Comparison of ENCODE assay signal across 1 cellular context in the genomic region with DNA sequence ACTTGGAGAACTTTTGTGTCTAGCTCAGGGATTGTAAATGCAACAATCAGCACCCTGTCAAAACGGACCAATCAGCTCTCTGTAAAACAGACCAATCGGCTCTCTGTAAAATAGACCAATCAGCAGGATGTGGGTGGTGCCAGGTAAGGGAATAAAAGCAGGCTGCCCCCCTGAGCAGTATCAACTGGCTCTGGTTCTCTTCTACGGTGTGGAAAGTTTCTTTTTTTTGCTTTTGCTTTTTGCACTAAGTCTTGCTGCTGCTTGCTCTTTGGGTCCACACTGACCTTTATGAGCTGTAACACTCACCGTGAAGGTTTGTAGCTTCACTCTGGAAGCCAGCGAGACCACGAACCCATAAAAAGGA. TPM values are rescaled to one million over a fixed set of nuclear protein-coding genes. Genes with fewer than 3 reads are reported as not detected.
"Had no signal": no experiment of that assay in that cellular context is flagged by ENCODE, and none has a peak within 500 bp of the region (broad histone marks: within the 10 kb centered on the region; RNA-seq: fewer than 3 reads in every experiment).

No MANE protein-coding gene starts in this region.

RNA-seq across cellular contexts. Expression of a gene that starts 46.0 kb away (rescaled TPM):
- total RNA-seq: ascending aorta had no signal
